In genomic region chr7:71707041-71707440, GRCh38 we compare ENCODE assay signal across 30 cellular contexts.
"Had no signal": no experiment of that assay in that cellular context is flagged by ENCODE, and none has a peak within 500 bp of the region (broad histone marks: within the 10 kb centered on the region; RNA-seq: fewer than 3 reads in every experiment).

No MANE protein-coding gene starts in this region.

- H3K27me3 Mint-ChIP-seq: T-cell had no signal

- H3K36me3 ChIP-seq: SJCRH30 had no signal

- ATAC-seq: Panc1, Right ventricle myocardium inferior, SK-N-SH treated with all-trans-retinoic acid at 6 μM for 48 hours, T-cell had no signal

- H2AFZ ChIP-seq: PC-9 had no signal

- H3K4me1 ChIP-seq: SJCRH30 had no signal

- H3K4me2 ChIP-seq: PC-9 had no signal

- H3K27ac ChIP-seq: PC-9, RWPE1, SJCRH30, SK-N-MC had no signal

- H3K4me1 Mint-ChIP-seq: T-cell had no signal

- H3K4me3 Mint-ChIP-seq: T-cell had no signal

- H3K27me3 ChIP-seq: SJCRH30 had no signal

- DNase-seq: Kasumi-1, KG1, MM.1S, NCI-H1092 treated with DMSO at 0.1 percent for 48 hours, NCI-H1105 treated with DMSO at 0.1 percent for 48 hours, NCI-H1417, NCI-H1436, NCI-H146, NCI-H187, NCI-H1930, NCI-H2029 treated with DMSO at 0.1 percent for 48 hours, NCI-H2081 treated with DMSO at 0.1 percent for 48 hours, NCI-H2107, NCI-H2171, NCI-H226, NCI-H446 treated with DMSO at 0.1 percent for 48 hours, NCI-H510A, NCI-H526, NCI-H748 treated with DMSO at 0.1 percent for 48 hours, NCI-H82, PC-9, SHP77, SIG-M5, SJCRH30, T-cell had no signal

- H3K4me3 ChIP-seq: PC-9, SJCRH30, SK-N-MC had no signal

- H3K27ac Mint-ChIP-seq: T-cell had no signal

- H3K36me3 Mint-ChIP-seq: T-cell had no signal
